Comparison of ENCODE assay signal across 8 cellular contexts in the genomic region with DNA sequence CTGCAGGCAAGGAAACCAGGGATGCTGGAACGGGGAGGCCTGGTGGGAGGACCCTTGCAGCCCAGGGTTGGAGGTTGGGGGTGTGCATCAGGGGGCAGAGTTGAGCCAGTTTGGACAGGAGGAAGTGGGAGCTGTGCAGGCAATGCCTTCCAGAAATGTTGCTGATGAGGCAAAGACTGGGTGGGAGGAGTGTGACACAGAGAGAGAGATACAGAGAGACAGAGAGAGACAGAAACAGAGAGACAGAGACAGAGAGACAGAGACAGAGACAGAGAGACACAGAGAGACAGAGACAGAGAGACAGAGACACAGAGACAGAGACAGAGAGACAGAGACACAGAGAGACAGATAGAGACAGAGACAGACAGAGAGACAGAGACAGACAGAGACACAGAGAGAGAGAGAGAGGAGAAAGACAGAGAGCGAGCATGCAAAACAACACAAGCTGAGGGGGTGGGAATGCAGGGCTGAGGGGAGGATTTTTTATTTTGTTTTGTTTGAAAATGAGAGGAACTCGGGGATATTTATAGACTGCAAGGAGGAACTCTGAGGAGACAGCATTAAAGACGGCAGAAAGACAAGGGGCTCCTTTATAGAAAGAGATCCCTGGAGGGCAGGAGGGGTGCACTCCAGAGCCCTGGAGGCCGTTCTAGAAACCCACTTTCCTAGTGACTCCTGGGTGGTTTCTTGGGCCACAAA. TPM values are rescaled to one million over a fixed set of nuclear protein-coding genes. Genes with fewer than 3 reads are reported as not detected.
A peak's percentile ranks its signal among the peaks of the same experiment; 100 is the strongest.
DNase-seq lines count a peak whose midpoint lies in the region; ATAC-seq and TF ChIP-seq lines count a peak whose summit lies in the region.

No MANE protein-coding gene starts in this region.

- no peak for ATAC-seq in GM21526 (IDR thresholded peaks at IDR 0.05; ENCODE audit: low FRiP score, unreplicated experiment)

- no peak for DNase-seq in activated naive CD8-positive, alpha-beta T cell treated with anti-CD3 and anti-CD28 coated beads for 36 hours
- DNase-seq in NOMO-1 treated with dmso at 0.1 percent for 144 hours (lab: John Stamatoyannopoulos, UW; ENCODE audit: unreplicated experiment) (peak; percentile 78), mesothelial cell of epicardium (ENCODE audit: low spot score in 2 of 2, unreplicated experiment in 2 of 2) (no peak), SHP77 (lab: John Stamatoyannopoulos, UW) (no peak), NCI-H2081 treated with DMSO at 0.1 percent for 48 hours (lab: John Stamatoyannopoulos, UW) (no peak)

- H3K4me1 Mint-ChIP-seq in activated naive CD8-positive, alpha-beta T cell (ENCODE audit: low read depth): peaks cover 36% of the 10 kb centered on the region
- peaks cover 38% of the 10 kb centered on the region for H3K4me1 Mint-ChIP-seq in activated naive CD8-positive, alpha-beta T cell treated with anti-CD3 and anti-CD28 coated beads for 36 hours
- peaks cover 32% of the 10 kb centered on the region for H3K4me1 Mint-ChIP-seq in mesothelial cell of epicardium

- H3K27ac Mint-ChIP-seq in activated naive CD8-positive, alpha-beta T cell: peak overlapping the region; percentile 35
- H3K27ac Mint-ChIP-seq in activated naive CD8-positive, alpha-beta T cell treated with anti-CD3 and anti-CD28 coated beads for 36 hours: no peak overlapping the region
- peak overlapping the region; percentile 17 for H3K27ac Mint-ChIP-seq in mesothelial cell of epicardium

- no peak for TF ChIP-seq CTCF in mesothelial cell of epicardium (IDR thresholded peaks at IDR 0.05; ENCODE audit: unreplicated experiment)

- peaks cover 8% of the 10 kb centered on the region for H3K36me3 Mint-ChIP-seq in activated naive CD8-positive, alpha-beta T cell
- H3K36me3 Mint-ChIP-seq in activated naive CD8-positive, alpha-beta T cell treated with anti-CD3 and anti-CD28 coated beads for 36 hours: peaks cover 20% of the 10 kb centered on the region
- no peaks in the 10 kb centered on the region for H3K36me3 Mint-ChIP-seq in mesothelial cell of epicardium

- H3K9me3 Mint-ChIP-seq in activated naive CD8-positive, alpha-beta T cell (ENCODE audit: low read depth): no peaks in the 10 kb centered on the region
- H3K9me3 Mint-ChIP-seq in activated naive CD8-positive, alpha-beta T cell treated with anti-CD3 and anti-CD28 coated beads for 36 hours: no peaks in the 10 kb centered on the region
- no peaks in the 10 kb centered on the region for H3K9me3 Mint-ChIP-seq in mesothelial cell of epicardium

- H3K27ac ChIP-seq in cingulate gyrus (ENCODE audit: low read depth, low read length): peak overlapping the region; percentile 54

- no peak overlapping the region for H3K4me3 Mint-ChIP-seq in activated naive CD8-positive, alpha-beta T cell
- H3K4me3 Mint-ChIP-seq in activated naive CD8-positive, alpha-beta T cell treated with anti-CD3 and anti-CD28 coated beads for 36 hours: no peak overlapping the region
- no peak overlapping the region for H3K4me3 Mint-ChIP-seq in mesothelial cell of epicardium

- no peaks in the 10 kb centered on the region for H3K27me3 Mint-ChIP-seq in activated naive CD8-positive, alpha-beta T cell
- H3K27me3 Mint-ChIP-seq in activated naive CD8-positive, alpha-beta T cell treated with anti-CD3 and anti-CD28 coated beads for 36 hours: no peaks in the 10 kb centered on the region
- no peaks in the 10 kb centered on the region for H3K27me3 Mint-ChIP-seq in mesothelial cell of epicardium (ENCODE audit: low read depth)

RNA-seq across cellular contexts. Expression of a gene that starts 1.9 kb away (rescaled TPM):
- total RNA-seq in activated naive CD8-positive, alpha-beta T cell treated with anti-CD3 and anti-CD28 coated beads for 36 hours: 10 to 100 TPM; 23.6 to 23.7 TPM
- total RNA-seq in mesothelial cell of epicardium: 15.4 to 16.9 TPM (median 16.6 TPM) in 3 replicates

RNA-seq across cellular contexts. Expression of a gene that starts 1.9 kb away (rescaled TPM):
- total RNA-seq in activated naive CD8-positive, alpha-beta T cell treated with anti-CD3 and anti-CD28 coated beads for 36 hours: 1 to 10 TPM in 1 of 2 experiments, under 1 TPM in 1; 0.92 to 1.0 TPM
- total RNA-seq in mesothelial cell of epicardium: 3.7 to 5.8 TPM (median 4.5 TPM) in 3 replicates

RNA-seq across cellular contexts. Expression of a gene that starts 18.1 kb away (rescaled TPM):
- total RNA-seq in activated naive CD8-positive, alpha-beta T cell treated with anti-CD3 and anti-CD28 coated beads for 36 hours: 1 to 10 TPM in 1 of 2 experiments, under 1 TPM in 1; 0.78 to 1.2 TPM
- total RNA-seq in mesothelial cell of epicardium: 95.2 to 104 TPM (median 99.4 TPM) in 3 replicates

Comparison
In these comparisons a context has a peak if more than half of its experiments do, and no peak if none do; other contexts are left out.
1. RNA of a gene that starts 18.1 kb away (total RNA-seq): 95.2 to 104 TPM in mesothelial cell of epicardium; 0.78 to 1.2 TPM in activated naive CD8-positive, alpha-beta T cell treated with anti-CD3 and anti-CD28 coated beads for 36 hours; every median in the first group is over 10 times any median in the second.